In the genomic region with DNA sequence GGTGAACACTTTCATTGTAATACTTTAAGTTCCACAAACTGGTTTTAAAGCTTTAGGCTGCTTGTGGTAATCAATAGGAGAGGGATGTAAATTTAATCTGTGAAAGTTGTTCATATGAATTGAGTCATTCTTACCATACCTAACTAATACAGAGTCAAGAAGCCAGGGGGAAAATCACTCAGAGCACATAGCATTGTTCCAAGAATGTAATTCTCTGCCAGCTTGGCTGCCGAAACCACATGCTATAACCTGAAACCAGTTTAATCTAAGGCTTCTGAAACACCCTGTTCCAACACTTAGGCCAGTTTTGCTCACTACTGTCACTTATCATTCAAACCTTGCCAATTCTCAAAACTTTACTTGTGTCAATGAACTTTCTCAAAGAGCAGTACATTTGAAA, we compare ENCODE assay signal across 23 cellular contexts.
DNase-seq lines count a peak whose midpoint lies in the region; ATAC-seq, FAIRE-seq and TF ChIP-seq lines count a peak whose summit lies in the region.
"Had no signal": no experiment of that assay in that cellular context is flagged by ENCODE, and none has a peak within 500 bp of the region (broad histone marks: within the 10 kb centered on the region; RNA-seq: fewer than 3 reads in every experiment).

No MANE protein-coding gene starts in this region.

- TF ChIP-seq CTCF in MCF 10A (IDR thresholded peaks at IDR 0.05; ENCODE audit: unreplicated experiment), result no peak
- no peak for TF ChIP-seq CTCF in breast epithelium (IDR thresholded peaks at IDR 0.05)
- TF ChIP-seq CTCF in mammary epithelial cell (conservative IDR thresholded peaks at IDR 0.05 in 1 of 2, IDR thresholded peaks at IDR 0.05 in 1 of 2; ENCODE audit: extremely low read depth in 1 of 2, insufficient read depth in 1 of 2, low read depth in 1 of 2, low read length in 2 of 2), result no peak
- no peak for TF ChIP-seq CTCF in left ventricle myocardium inferior (IDR thresholded peaks at IDR 0.05; ENCODE audit: borderline replicate concordance)
- no peak for TF ChIP-seq CTCF in pancreas (IDR thresholded peaks at IDR 0.05)
- no peak for TF ChIP-seq CTCF in OCI-LY7 (conservative IDR thresholded peaks at IDR 0.05; ENCODE audit: low read length)

- intact Hi-C loops in MCF 10A (cut with micrococcal nuclease), result no loop called here
- intact Hi-C loops in breast epithelium (cut with DNase I; ENCODE audit: low total_unique reads), result no loop called here
- intact Hi-C loops in mammary epithelial cell (cut with micrococcal nuclease), result no loop called here
- intact Hi-C loops in left ventricle myocardium inferior (cut with micrococcal nuclease), result no loop called here
- intact Hi-C loops in pancreas (cut with DNase I), result no loop called here
- intact Hi-C loops in OCI-LY7 (cut with micrococcal nuclease; ENCODE audit: unreplicated experiment), result no loop called here

- no peaks in the 10 kb centered on the region for H3K27me3 Mint-ChIP-seq in MCF 10A (ENCODE audit: insufficient read depth, unreplicated experiment)
- H3K27me3 Mint-ChIP-seq: stimulated activated naive CD8-positive, alpha-beta T cell treated with anti-CD3 and anti-CD28 coated beads, Interleukin-15, amount 100 ng/mL, for 72 hours had no signal

- H3K4me1 ChIP-seq in breast epithelium (no peaks in the 10 kb centered on the region), mammary epithelial cell (ENCODE audit: insufficient read depth, low read length) (peaks cover 21% of the 10 kb centered on the region), left ventricle myocardium inferior (peaks cover 20% of the 10 kb centered on the region), pancreas (no peaks in the 10 kb centered on the region), OCI-LY7 (ENCODE audit: insufficient read depth, low read length, poor library complexity, severe bottlenecking) (no peaks in the 10 kb centered on the region)
- H3K4me1 ChIP-seq: left lung, SJSA1 had no signal

- BruUV-seq in MCF 10A (replicated peaks; lab: Mats Ljungman, UMichigan), result no TSS peak
- no TSS peak for BruUV-seq in mammary epithelial cell (replicated peaks; lab: Mats Ljungman, UMichigan)
- no TSS peak for BruUV-seq in OCI-LY7 (replicated peaks; lab: Mats Ljungman, UMichigan)

- in situ Hi-C loops in mammary epithelial cell (cut with MboI; ENCODE audit: low sequenced_read_pairs in 2 of 2), result no loop called here

- H3K27ac ChIP-seq in breast epithelium, result no peak overlapping the region
- H3K27ac ChIP-seq in mammary epithelial cell (ENCODE audit: insufficient read depth, low read depth, low read length), result peak overlapping the region; percentile 47
- H3K27ac ChIP-seq in left ventricle myocardium inferior (replicated peaks), result peak overlapping the region; percentile 48
- no peak overlapping the region for H3K27ac ChIP-seq in pancreas
- no peak overlapping the region for H3K27ac ChIP-seq in OCI-LY7 (ENCODE audit: low read depth, low read length, poor library complexity, severe bottlenecking)
- H3K27ac ChIP-seq: left lung, SJSA1 had no signal

- peak overlapping the region; percentile 26 for H3K4me2 ChIP-seq in mammary epithelial cell (ENCODE audit: insufficient read depth, low read depth, low read length)
- no peak overlapping the region for H3K4me2 ChIP-seq in OCI-LY7 (ENCODE audit: low read length)

- peak overlapping the region; percentile 40 for H3K27ac Mint-ChIP-seq in MCF 10A (ENCODE audit: low read depth, unreplicated experiment)
- H3K27ac Mint-ChIP-seq: B cell; stimulated activated naive CD8-positive, alpha-beta T cell treated with anti-CD3 and anti-CD28 coated beads, Interleukin-15, amount 100 ng/mL, for 72 hours had no signal

- CTCF ChIA-PET in MCF 10A (lab: Yijun Ruan, JAX) (no interaction called here), mammary epithelial cell (lab: Charles Lee; ENCODE audit: low non-redundant PET) (no interaction called here), OCI-LY7 (lab: Charles Lee; ENCODE audit: unreplicated experiment) (no interaction called here)

- H3K36me3 ChIP-seq in breast epithelium (no peaks in the 10 kb centered on the region), mammary epithelial cell (ENCODE audit: insufficient read depth, low read length) (no peaks in the 10 kb centered on the region), left ventricle myocardium inferior (no peaks in the 10 kb centered on the region), pancreas (no peaks in the 10 kb centered on the region), OCI-LY7 (ENCODE audit: insufficient read depth, low read length) (no peaks in the 10 kb centered on the region)
- H3K36me3 ChIP-seq: left lung, SJSA1 had no signal

- H3K4me1 Mint-ChIP-seq in MCF 10A (ENCODE audit: insufficient read depth, unreplicated experiment), result peaks cover 27% of the 10 kb centered on the region
- H3K4me1 Mint-ChIP-seq: B cell; stimulated activated naive CD8-positive, alpha-beta T cell treated with anti-CD3 and anti-CD28 coated beads, Interleukin-15, amount 100 ng/mL, for 72 hours had no signal

- no peaks in the 10 kb centered on the region for H3K36me3 Mint-ChIP-seq in MCF 10A (ENCODE audit: insufficient read depth, unreplicated experiment)

- H3K79me2 ChIP-seq in mammary epithelial cell (ENCODE audit: insufficient read depth, low read length) (no peaks in the 10 kb centered on the region), OCI-LY7 (ENCODE audit: insufficient read depth, low read depth, low read length) (no peaks in the 10 kb centered on the region)

- no peak overlapping the region for H3K4me3 Mint-ChIP-seq in MCF 10A (ENCODE audit: unreplicated experiment)
- H3K4me3 Mint-ChIP-seq: B cell; stimulated activated naive CD8-positive, alpha-beta T cell treated with anti-CD3 and anti-CD28 coated beads, Interleukin-15, amount 100 ng/mL, for 72 hours had no signal

- H3K9ac ChIP-seq in mammary epithelial cell (ENCODE audit: insufficient read depth, low read length), result no peak overlapping the region

- no peak for ATAC-seq in pancreas
- ATAC-seq: left lung; stimulated activated naive CD8-positive, alpha-beta T cell treated with anti-CD3 and anti-CD28 coated beads, Interleukin-15, amount 100 ng/mL, for 72 hours had no signal

- H3K9me3 Mint-ChIP-seq in MCF 10A (ENCODE audit: unreplicated experiment), result peaks cover 7% of the 10 kb centered on the region

- no peaks in the 10 kb centered on the region for H3K9me2 ChIP-seq in OCI-LY7 (ENCODE audit: insufficient read depth, low read length)

- no peak for FAIRE-seq in pancreas (lab: Jason Lieb, UNC)

- H2AFZ ChIP-seq in mammary epithelial cell (ENCODE audit: low read depth, low read length) (peak overlapping the region; percentile 58), OCI-LY7 (ENCODE audit: low read length) (no peak overlapping the region)

- H4K20me1 ChIP-seq in mammary epithelial cell (ENCODE audit: insufficient read depth, low read length), result no peaks in the 10 kb centered on the region
- H4K20me1 ChIP-seq in OCI-LY7 (ENCODE audit: insufficient read depth, low read length), result no peaks in the 10 kb centered on the region

- TF ChIP-seq POLR2A in breast epithelium (IDR thresholded peaks at IDR 0.05), result no peak

- H3K27me3 ChIP-seq in breast epithelium (no peaks in the 10 kb centered on the region), mammary epithelial cell (ENCODE audit: insufficient read depth, low read length) (no peaks in the 10 kb centered on the region), left ventricle myocardium inferior (ENCODE audit: low read depth) (no peaks in the 10 kb centered on the region), pancreas (no peaks in the 10 kb centered on the region)
- H3K27me3 ChIP-seq: left lung, SJSA1 had no signal

- H3K4me3 ChIP-seq in breast epithelium (no peak overlapping the region), mammary epithelial cell (replicated peaks in 1 of 3; ENCODE audit: insufficient read depth in 1 of 3, low read depth in 2 of 3, low read length in 3 of 3) (no peak overlapping the region), left ventricle myocardium inferior (no peak overlapping the region), pancreas (no peak overlapping the region), OCI-LY7 (ENCODE audit: low read depth, low read length, poor library complexity, severe bottlenecking) (no peak overlapping the region)
- H3K4me3 ChIP-seq: left lung, SJSA1 had no signal

- peak; percentile 59 for DNase-seq in MCF 10A (ENCODE audit: unreplicated experiment)
- no peak for DNase-seq in breast epithelium (ENCODE audit: low spot score in 2 of 2)
- peak; percentile 73 for DNase-seq in mammary epithelial cell
- no peak for DNase-seq in left ventricle myocardium inferior
- DNase-seq in NCI-H774 (lab: John Stamatoyannopoulos, UW), result no peak
- DNase-seq in pancreas, result no peak
- no peak for DNase-seq in medulla oblongata (ENCODE audit: extremely low spot score)
- no peak for DNase-seq in OCI-LY7 (ENCODE audit: low spot score)
- DNase-seq: 8988T; activated CD4-positive, alpha-beta T cell treated with anti-CD3 and anti-CD28 coated beads, Interleukin-2, amount 50 U/mL, for 48 hours; aorta; COR-L47; cortex of kidney; KG1; left lung; NCI-H1105 treated with DMSO at 0.1 percent for 48 hours; NCI-H69; nucleus accumbens; OCI-M1; stimulated activated CD4-positive, alpha-beta T cell treated with anti-CD3 and anti-CD28 coated beads, Interleukin-1b, Interleukin-23, amount 100 ng/mL, for 48 hours; stimulated activated naive CD8-positive, alpha-beta T cell treated with anti-CD3 and anti-CD28 coated beads, Interleukin-15, amount 100 ng/mL, for 72 hours had no signal

- 0% methylated on average over 1 of the region's 1 CpG for WGBS in mammary epithelial cell (ENCODE audit: low coverage, missing lambda C conversion rate)
- WGBS in pancreas, 2 donors, result 86 to 93% methylated on average over 1 of the region's 1 CpG

- POLR2A ChIA-PET in MCF 10A (lab: Yijun Ruan, JAX), result interaction anchor here (0.5 to 2.0 kb wide), 3 partner anchors 409 to 793 kb away, joined by 3 to 7 read pairs (median 3); no protein-coding TSS in a partner anchor
- POLR2A ChIA-PET in OCI-LY7 (lab: Charles Lee), result no interaction called here

- dilution Hi-C loops in mammary epithelial cell (cut with HindIII; ENCODE audit: low sequenced_read_pairs), result no loop called here

- H3K9me3 ChIP-seq in breast epithelium (no peaks in the 10 kb centered on the region), mammary epithelial cell (replicated peaks; ENCODE audit: insufficient read depth, low read length) (no peaks in the 10 kb centered on the region), left ventricle myocardium inferior (replicated peaks) (no peaks in the 10 kb centered on the region), pancreas (no peaks in the 10 kb centered on the region), OCI-LY7 (ENCODE audit: low read length) (no peaks in the 10 kb centered on the region)
- H3K9me3 ChIP-seq: SJSA1 had no signal

Comparison
In these comparisons a context has a peak if more than half of its experiments do, and no peak if none do; other contexts are left out.
1. DNase-seq: peak in MCF 10A (single experiment) and mammary epithelial cell (single experiment); none in breast epithelium (0 of 2), left ventricle myocardium inferior (single experiment), NCI-H774 (single experiment), pancreas (0 of 6), medulla oblongata (single experiment) and OCI-LY7 (single experiment).
2. H3K27ac ChIP-seq: peak in mammary epithelial cell (single experiment) and left ventricle myocardium inferior (single experiment); none in breast epithelium (0 of 2), pancreas (0 of 4) and OCI-LY7 (single experiment).